Comparison of ENCODE assay signal across 1 cellular context in the genomic region with DNA sequence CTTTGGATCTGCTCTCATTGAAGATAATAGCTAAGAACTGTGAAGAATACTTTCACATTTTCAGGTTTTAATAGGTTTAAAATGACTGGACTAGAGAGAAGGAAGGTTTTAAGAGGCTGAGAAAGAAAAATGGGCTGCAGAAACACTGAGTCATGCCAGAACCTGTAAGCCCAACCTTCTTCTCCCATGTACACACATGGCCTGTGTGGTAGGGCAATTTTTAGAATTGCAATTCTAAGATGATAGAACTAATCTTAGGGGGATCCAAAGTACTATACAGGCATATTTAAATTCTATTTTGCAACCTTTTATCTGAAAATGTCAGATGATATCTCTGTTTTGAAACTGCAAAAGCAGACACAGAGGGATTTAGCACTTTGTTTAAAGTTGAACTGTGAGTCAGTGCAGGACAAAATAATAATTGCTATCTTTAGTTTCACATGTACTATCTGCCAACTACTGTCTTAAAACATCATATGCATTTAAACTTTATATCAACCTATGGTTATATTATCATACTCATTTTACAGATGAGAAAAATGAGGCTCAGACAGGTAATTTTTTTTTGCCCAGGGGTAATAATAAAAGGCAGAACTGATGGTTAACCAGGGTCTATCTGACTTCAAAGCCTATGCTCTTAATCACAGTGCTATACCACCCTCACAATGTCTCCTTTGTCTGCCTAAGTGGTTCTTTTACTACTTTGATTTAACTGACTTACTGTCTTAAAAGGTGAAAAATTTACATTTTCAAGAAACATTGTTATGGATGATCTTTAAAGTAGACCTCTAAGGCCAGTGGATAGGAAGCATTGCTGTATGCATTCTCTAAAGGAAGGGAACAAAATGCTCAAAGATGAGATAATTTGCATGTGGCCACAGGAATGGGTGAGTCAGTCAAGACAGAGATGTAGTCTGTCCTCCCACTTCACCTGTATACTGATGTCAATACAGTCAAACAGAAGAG.
TF ChIP-seq lines count a peak whose summit lies in the region.

No MANE protein-coding gene starts in this region.

TF ChIP-seq in IMR-90, 13 proteins besides CTCF, POLR2A, EP300 and RAD21:
- TF ChIP-seq NFE2L2 (IDR thresholded peaks at IDR 0.05; ENCODE audit: low read depth, low read length), result peak; percentile 20; the same call in 1 of the 2 replicates
- no peak for TF ChIP-seq MAFK (IDR thresholded peaks at IDR 0.05; ENCODE audit: low read depth, low read length)
